Comparison of ENCODE assay signal across 8 cellular contexts in genomic region chr9:95336281-95336680, GRCh38. TPM values are rescaled to one million over a fixed set of nuclear protein-coding genes. Genes with fewer than 3 reads are reported as not detected.
A peak's percentile ranks its signal among the peaks of the same experiment; 100 is the strongest.
DNase-seq lines count a peak whose midpoint lies in the region; ATAC-seq and TF ChIP-seq lines count a peak whose summit lies in the region.

No MANE protein-coding gene starts in this region.

- ATAC-seq in foreskin keratinocyte, result no peak
- no peak for ATAC-seq in HG03442 (IDR thresholded peaks at IDR 0.05; ENCODE audit: unreplicated experiment)
- no peak for ATAC-seq in HG03565 (IDR thresholded peaks at IDR 0.05; ENCODE audit: unreplicated experiment)

- H3K4me3 ChIP-seq in breast epithelium (no peak overlapping the region), thyroid gland (replicated peaks in 1 of 3) (no peak overlapping the region)

- CTCF ChIA-PET in MCF 10A (lab: Yijun Ruan, JAX), result interaction anchor here (0.6 to 2.0 kb wide), 4 partner anchors 12 to 455 kb away, joined by 3 to 7 read pairs (median 4); no protein-coding TSS in a partner anchor

- H3K27ac ChIP-seq in breast epithelium (no peak overlapping the region), foreskin keratinocyte (no peak overlapping the region), thyroid gland (no peak overlapping the region)

- no peaks in the 10 kb centered on the region for H3K4me1 ChIP-seq in breast epithelium
- no peaks in the 10 kb centered on the region for H3K4me1 ChIP-seq in foreskin keratinocyte
- no peaks in the 10 kb centered on the region for H3K4me1 ChIP-seq in thyroid gland

- peak; percentile 27 for TF ChIP-seq CTCF in MCF 10A (IDR thresholded peaks at IDR 0.05; ENCODE audit: unreplicated experiment)
- TF ChIP-seq CTCF in breast epithelium (IDR thresholded peaks at IDR 0.05), result no peak
- TF ChIP-seq CTCF in foreskin keratinocyte (conservative IDR thresholded peaks at IDR 0.05), result peak; percentile 42
- peak in 4 of 6 experiments; percentile 7 to 58 (median 44) for TF ChIP-seq CTCF in thyroid gland (IDR thresholded peaks at IDR 0.05)

- H3K9me3 ChIP-seq in breast epithelium, result peaks cover 0 to 9% of the 10 kb centered on the region in 2 donors
- H3K9me3 ChIP-seq in thyroid gland, result no peaks in the 10 kb centered on the region

- peaks cover 6% of the 10 kb centered on the region for H3K36me3 Mint-ChIP-seq in MCF 10A (ENCODE audit: insufficient read depth, unreplicated experiment)

- intact Hi-C loops in MCF 10A (cut with micrococcal nuclease) (no loop called here), breast epithelium (cut with DNase I; ENCODE audit: low total_unique reads) (no loop called here), thyroid gland (cut with DNase I) (no loop called here)

- H3K27me3 Mint-ChIP-seq in MCF 10A (ENCODE audit: insufficient read depth, unreplicated experiment), result no peaks in the 10 kb centered on the region

- no peak overlapping the region for H3K27ac Mint-ChIP-seq in MCF 10A (ENCODE audit: low read depth, unreplicated experiment)

- TF ChIP-seq POLR2A in breast epithelium (IDR thresholded peaks at IDR 0.05) (no peak), thyroid gland (IDR thresholded peaks at IDR 0.05) (no peak)

- no peak for DNase-seq in MCF 10A (ENCODE audit: unreplicated experiment)
- no peak for DNase-seq in breast epithelium (ENCODE audit: low spot score in 2 of 2)
- peak; percentile 7 for DNase-seq in SHP77 treated with DMSO at 0.1 percent for 48 hours (lab: John Stamatoyannopoulos, UW)
- no peak for DNase-seq in foreskin keratinocyte
- peak; percentile 21 to 44 for DNase-seq in thyroid gland
- no peak for DNase-seq in DMS79 treated with DMSO at 0.1 percent for 48 hours (lab: John Stamatoyannopoulos, UW)

- H3K9me3 Mint-ChIP-seq in MCF 10A (ENCODE audit: unreplicated experiment), result no peaks in the 10 kb centered on the region

- H3K4me3 Mint-ChIP-seq in MCF 10A (ENCODE audit: unreplicated experiment), result no peak overlapping the region

- H3K27me3 ChIP-seq in breast epithelium (no peaks in the 10 kb centered on the region), foreskin keratinocyte (no peaks in the 10 kb centered on the region), thyroid gland (no peaks in the 10 kb centered on the region)

- POLR2A ChIA-PET in MCF 10A (lab: Yijun Ruan, JAX), result interaction anchor here (0.7 kb wide), 1 partner anchor 60 kb away, joined by 3 read pairs; no protein-coding TSS in a partner anchor

- H3K36me3 ChIP-seq in breast epithelium (no peaks in the 10 kb centered on the region), thyroid gland (no peaks in the 10 kb centered on the region)

- 78 to 83% methylated on average over 3 of the region's 3 CpGs for WGBS in thyroid gland, 2 donors

- no TSS peak for BruUV-seq in MCF 10A (replicated peaks; lab: Mats Ljungman, UMichigan)

- H3K4me1 Mint-ChIP-seq in MCF 10A (ENCODE audit: insufficient read depth, unreplicated experiment), result no peaks in the 10 kb centered on the region

RNA-seq across cellular contexts. Expression of gene FANCC, which starts 18.8 kb away (rescaled TPM):
- total RNA-seq in MCF 10A (2022), result 9.6 and 12.1 TPM in 2 replicates
- 10 to 100 TPM in 1 of 3 donors, 1 to 10 TPM in 2; 4.2 to 11.4 (median 9.2) TPM for total RNA-seq in breast epithelium
- total RNA-seq in foreskin keratinocyte, result 11.3 and 11.5 TPM in 2 replicates
- polyA plus RNA-seq in foreskin keratinocyte, result 6.2 and 7.3 TPM in 2 replicates
- total RNA-seq in thyroid gland, result 10 to 100 TPM; 13.9 to 15.0 (median 14.2) TPM

Comparison
In these comparisons a context has a peak if more than half of its experiments do, and no peak if none do; other contexts are left out.
1. CTCF ChIP-seq: peak in MCF 10A (single experiment), foreskin keratinocyte (single experiment) and thyroid gland (4 of 6); none in breast epithelium (0 of 3).
2. DNase-seq: peak in SHP77 treated with DMSO at 0.1 percent for 48 hours (single experiment) and thyroid gland (2 of 2); none in MCF 10A (single experiment), breast epithelium (0 of 2), foreskin keratinocyte (0 of 2) and DMS79 treated with DMSO at 0.1 percent for 48 hours (single experiment).